13 cellular contexts compared by ENCODE assay signal in the genomic region with DNA sequence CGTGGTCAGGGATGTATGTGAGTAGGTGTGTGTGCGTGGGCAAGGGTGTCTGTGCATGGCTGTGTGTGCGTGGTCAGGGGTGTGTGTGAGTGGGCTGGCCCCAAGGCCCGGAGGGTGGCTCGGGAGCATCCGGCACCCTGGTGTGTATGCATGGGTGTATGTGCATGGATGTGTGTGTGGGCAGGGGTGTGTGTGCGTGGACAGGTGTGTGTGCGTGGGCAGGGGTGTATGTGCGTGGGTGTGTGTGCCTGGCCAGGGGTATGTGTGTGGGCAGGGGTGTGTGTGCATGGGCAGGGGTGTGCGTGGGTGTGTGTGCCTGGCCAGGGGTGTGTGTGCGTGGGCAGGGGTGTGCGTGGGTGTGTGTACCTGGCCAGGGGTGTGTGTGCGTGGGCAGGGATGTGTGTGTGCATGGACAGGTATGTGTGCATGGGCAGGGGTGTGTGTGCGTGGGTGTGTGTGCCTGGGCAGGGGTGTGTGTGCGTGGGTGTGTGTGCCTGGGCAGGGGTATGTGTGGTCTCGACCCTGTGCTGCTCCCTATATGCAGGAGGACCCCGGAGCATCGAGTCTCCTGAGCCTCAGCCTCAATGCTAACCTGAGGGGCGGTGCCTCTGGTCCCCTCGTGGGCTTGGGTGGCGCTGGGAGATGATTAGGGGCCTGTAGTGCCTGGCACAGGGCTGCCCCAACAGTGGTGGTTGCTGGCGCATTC. TPM values are rescaled to one million over a fixed set of nuclear protein-coding genes. Genes with fewer than 3 reads are reported as not detected.
DNase-seq lines count a peak whose midpoint lies in the region; ATAC-seq and TF ChIP-seq lines count a peak whose summit lies in the region.
"Had no signal": no experiment of that assay in that cellular context is flagged by ENCODE, and none has a peak within 500 bp of the region (broad histone marks: within the 10 kb centered on the region; RNA-seq: fewer than 3 reads in every experiment).

No MANE protein-coding gene starts in this region.

- H3K27ac ChIP-seq in endodermal cell (ENCODE audit: low read depth, low read length): peak overlapping the region; percentile 93
- no peak overlapping the region for H3K27ac ChIP-seq in lower lobe of right lung
- H3K27ac ChIP-seq in upper lobe of right lung: no peak overlapping the region
- H3K27ac ChIP-seq: upper lobe of left lung, VCaP had no signal

- peak overlapping the region; percentile 5 for H3K27ac Mint-ChIP-seq in activated naive CD8-positive, alpha-beta T cell treated with anti-CD3 and anti-CD28 coated beads for 36 hours
- no peak overlapping the region for H3K27ac Mint-ChIP-seq in activated naive CD8-positive, alpha-beta T cell treated with anti-CD3 and anti-CD28 coated beads, Interleukin-2, amount 50 U/mL, for 24 hours
- peak overlapping the region; percentile 89 for H3K27ac Mint-ChIP-seq in endodermal cell
- H3K27ac Mint-ChIP-seq: activated naive CD4-positive, alpha-beta T cell treated with anti-CD3 and anti-CD28 coated beads, Interleukin-2, amount 10 ng/mL, durations not matched to agents 7 days and 5 days had no signal

- ATAC-seq in activated naive CD8-positive, alpha-beta T cell treated with anti-CD3 and anti-CD28 coated beads, Interleukin-2, amount 50 U/mL, for 24 hours: no peak
- ATAC-seq in lower lobe of right lung (no peak), upper lobe of right lung (no peak), GM21367 (IDR thresholded peaks at IDR 0.05; ENCODE audit: unreplicated experiment) (no peak)

- no peak overlapping the region for H3K4me3 Mint-ChIP-seq in activated naive CD8-positive, alpha-beta T cell treated with anti-CD3 and anti-CD28 coated beads for 36 hours
- H3K4me3 Mint-ChIP-seq in activated naive CD8-positive, alpha-beta T cell treated with anti-CD3 and anti-CD28 coated beads, Interleukin-2, amount 50 U/mL, for 24 hours: no peak overlapping the region
- H3K4me3 Mint-ChIP-seq in endodermal cell: no peak overlapping the region
- H3K4me3 Mint-ChIP-seq: activated naive CD4-positive, alpha-beta T cell treated with anti-CD3 and anti-CD28 coated beads, Interleukin-2, amount 10 ng/mL, durations not matched to agents 7 days and 5 days had no signal

- no peaks in the 10 kb centered on the region for H3K9me3 Mint-ChIP-seq in activated naive CD8-positive, alpha-beta T cell treated with anti-CD3 and anti-CD28 coated beads for 36 hours
- H3K9me3 Mint-ChIP-seq in activated naive CD8-positive, alpha-beta T cell treated with anti-CD3 and anti-CD28 coated beads, Interleukin-2, amount 50 U/mL, for 24 hours: no peaks in the 10 kb centered on the region
- H3K9me3 Mint-ChIP-seq in endodermal cell: no peaks in the 10 kb centered on the region
- H3K9me3 Mint-ChIP-seq: activated naive CD4-positive, alpha-beta T cell treated with anti-CD3 and anti-CD28 coated beads, Interleukin-2, amount 10 ng/mL, durations not matched to agents 7 days and 5 days had no signal

- H3K4me3 ChIP-seq in endodermal cell (ENCODE audit: low read length) (no peak overlapping the region), lower lobe of right lung (no peak overlapping the region), upper lobe of right lung (no peak overlapping the region)
- H3K4me3 ChIP-seq: upper lobe of left lung had no signal

- intact Hi-C loops in lower lobe of right lung (cut with DNase I): no loop called here
- intact Hi-C loops in upper lobe of right lung (cut with DNase I): no loop called here

- H3K27me3 ChIP-seq in endodermal cell (ENCODE audit: control insufficient read depth, insufficient read depth, low read length, poor library complexity, severe bottlenecking): no peaks in the 10 kb centered on the region
- no peaks in the 10 kb centered on the region for H3K27me3 ChIP-seq in lower lobe of right lung (ENCODE audit: low read depth)
- no peaks in the 10 kb centered on the region for H3K27me3 ChIP-seq in upper lobe of right lung
- H3K27me3 ChIP-seq: upper lobe of left lung had no signal

- H3K27me3 Mint-ChIP-seq in activated naive CD8-positive, alpha-beta T cell treated with anti-CD3 and anti-CD28 coated beads for 36 hours: no peaks in the 10 kb centered on the region
- H3K27me3 Mint-ChIP-seq in activated naive CD8-positive, alpha-beta T cell treated with anti-CD3 and anti-CD28 coated beads, Interleukin-2, amount 50 U/mL, for 24 hours: no peaks in the 10 kb centered on the region
- no peaks in the 10 kb centered on the region for H3K27me3 Mint-ChIP-seq in endodermal cell (ENCODE audit: insufficient read depth)
- H3K27me3 Mint-ChIP-seq: activated naive CD4-positive, alpha-beta T cell treated with anti-CD3 and anti-CD28 coated beads, Interleukin-2, amount 10 ng/mL, durations not matched to agents 7 days and 5 days had no signal

- no peaks in the 10 kb centered on the region for H3K4me1 Mint-ChIP-seq in activated naive CD8-positive, alpha-beta T cell treated with anti-CD3 and anti-CD28 coated beads for 36 hours
- no peaks in the 10 kb centered on the region for H3K4me1 Mint-ChIP-seq in activated naive CD8-positive, alpha-beta T cell treated with anti-CD3 and anti-CD28 coated beads, Interleukin-2, amount 50 U/mL, for 24 hours
- H3K4me1 Mint-ChIP-seq in endodermal cell: peaks cover 7% of the 10 kb centered on the region
- H3K4me1 Mint-ChIP-seq: activated naive CD4-positive, alpha-beta T cell treated with anti-CD3 and anti-CD28 coated beads, Interleukin-2, amount 10 ng/mL, durations not matched to agents 7 days and 5 days had no signal

- no peaks in the 10 kb centered on the region for H3K9me3 ChIP-seq in endodermal cell (ENCODE audit: control insufficient read depth, low read length)
- no peaks in the 10 kb centered on the region for H3K9me3 ChIP-seq in lower lobe of right lung
- no peaks in the 10 kb centered on the region for H3K9me3 ChIP-seq in upper lobe of right lung
- H3K9me3 ChIP-seq: upper lobe of left lung had no signal

- peak overlapping the region; percentile 49 for H3K9ac ChIP-seq in endodermal cell (ENCODE audit: extremely low read depth, low read length, poor library complexity, severe bottlenecking)

- peaks cover 25% of the 10 kb centered on the region for H3K36me3 ChIP-seq in endodermal cell (ENCODE audit: control insufficient read depth, insufficient read depth, low read length)
- H3K36me3 ChIP-seq in lower lobe of right lung: no peaks in the 10 kb centered on the region
- no peaks in the 10 kb centered on the region for H3K36me3 ChIP-seq in upper lobe of right lung

- no peaks in the 10 kb centered on the region for H3K36me3 Mint-ChIP-seq in activated naive CD8-positive, alpha-beta T cell treated with anti-CD3 and anti-CD28 coated beads for 36 hours
- H3K36me3 Mint-ChIP-seq in activated naive CD8-positive, alpha-beta T cell treated with anti-CD3 and anti-CD28 coated beads, Interleukin-2, amount 50 U/mL, for 24 hours (ENCODE audit: low read depth): no peaks in the 10 kb centered on the region
- H3K36me3 Mint-ChIP-seq in endodermal cell (ENCODE audit: low read depth): peaks cover 30% of the 10 kb centered on the region
- H3K36me3 Mint-ChIP-seq: activated naive CD4-positive, alpha-beta T cell treated with anti-CD3 and anti-CD28 coated beads, Interleukin-2, amount 10 ng/mL, durations not matched to agents 7 days and 5 days had no signal

- no peak for TF ChIP-seq CTCF in endodermal cell (conservative IDR thresholded peaks at IDR 0.05)
- no peak for TF ChIP-seq CTCF in lower lobe of right lung (IDR thresholded peaks at IDR 0.05)
- no peak for TF ChIP-seq CTCF in upper lobe of right lung (IDR thresholded peaks at IDR 0.05)

- 78 to 86% methylated on average over 3 to 22 of the region's 22 CpGs for WGBS in endodermal cell (ENCODE audit: insufficient coverage in 1 of 2, insufficient read length in 1 of 2), 2 experiments

- no peak for DNase-seq in activated naive CD8-positive, alpha-beta T cell treated with anti-CD3 and anti-CD28 coated beads for 36 hours
- no peak for DNase-seq in activated naive CD8-positive, alpha-beta T cell treated with anti-CD3 and anti-CD28 coated beads, Interleukin-2, amount 50 U/mL, for 24 hours
- no peak for DNase-seq in endodermal cell
- DNase-seq in lower lobe of right lung: peak; percentile 37
- DNase-seq in upper lobe of right lung: peak; percentile 47
- no peak for DNase-seq in DMS53 (lab: John Stamatoyannopoulos, UW)
- no peak for DNase-seq in NCI-H1694 treated with DMSO at 0.1 percent for 48 hours (lab: John Stamatoyannopoulos, UW)
- DNase-seq: activated naive CD4-positive, alpha-beta T cell treated with anti-CD3 and anti-CD28 coated beads, Interleukin-2, amount 10 ng/mL, durations not matched to agents 7 days and 5 days; foreskin melanocyte; NCI-H1092 treated with DMSO at 0.1 percent for 48 hours had no signal

- H3K4me1 ChIP-seq in endodermal cell (ENCODE audit: control insufficient read depth, insufficient read depth, low read length): peaks cover 8% of the 10 kb centered on the region
- no peaks in the 10 kb centered on the region for H3K4me1 ChIP-seq in lower lobe of right lung
- peaks cover 4% of the 10 kb centered on the region for H3K4me1 ChIP-seq in upper lobe of right lung
- H3K4me1 ChIP-seq: upper lobe of left lung had no signal

RNA-seq across cellular contexts. Expression of a gene that starts 16.3 kb away (rescaled TPM):
- total RNA-seq in activated naive CD8-positive, alpha-beta T cell treated with anti-CD3 and anti-CD28 coated beads for 36 hours: under 1 TPM in 1 of 2 experiments, not detected in 1; 0.12 TPM
- total RNA-seq in endodermal cell: 10 to 100 TPM; 47.7 to 64.7 TPM
- polyA plus RNA-seq in endodermal cell (2013, experiment 1 of 2): 8.9 TPM
- polyA plus RNA-seq in endodermal cell (2013, experiment 2 of 2): 8.4 TPM
- total RNA-seq in lower lobe of right lung: 10.6 TPM
- 12.2 TPM for total RNA-seq in upper lobe of right lung

Comparison
In these comparisons a context has a peak if more than half of its experiments do, and no peak if none do; other contexts are left out.
1. DNase-seq: peak in lower lobe of right lung (single experiment) and upper lobe of right lung (single experiment); none in activated naive CD8-positive, alpha-beta T cell treated with anti-CD3 and anti-CD28 coated beads for 36 hours (single experiment), activated naive CD8-positive, alpha-beta T cell treated with anti-CD3 and anti-CD28 coated beads, Interleukin-2, amount 50 U/mL, for 24 hours (single experiment), endodermal cell (single experiment), DMS53 (single experiment) and NCI-H1694 treated with DMSO at 0.1 percent for 48 hours (single experiment).
2. RNA of a gene that starts 16.3 kb away (total RNA-seq): 47.7 to 64.7 TPM in endodermal cell, 12.2 TPM in upper lobe of right lung (single experiment) and 10.6 TPM in lower lobe of right lung (single experiment); 0.12 TPM in activated naive CD8-positive, alpha-beta T cell treated with anti-CD3 and anti-CD28 coated beads for 36 hours; every median in the first group is over 10 times any median in the second.